Comparison of ENCODE assay signal across 25 cellular contexts in the genomic region with DNA sequence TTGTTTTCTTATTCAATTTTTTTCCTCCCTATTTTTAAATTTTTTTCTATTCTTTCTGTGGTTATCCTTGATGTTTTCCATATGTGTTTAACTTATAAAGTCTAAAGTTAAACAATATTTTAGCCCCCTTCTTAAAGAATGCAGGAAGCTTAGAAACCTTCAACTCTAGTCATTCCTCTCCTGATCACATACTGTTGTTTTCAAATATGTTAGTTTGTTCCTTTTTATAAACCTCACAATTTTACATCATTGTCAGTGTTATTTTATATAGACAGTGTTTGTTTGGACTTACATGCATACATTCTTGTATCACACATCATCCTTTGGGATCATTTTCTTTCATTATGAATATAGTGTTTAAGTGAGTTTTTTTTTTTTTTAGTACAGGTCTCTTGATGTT. TPM values are rescaled to one million over a fixed set of nuclear protein-coding genes. Genes with fewer than 3 reads are reported as not detected.
DNase-seq lines count a peak whose midpoint lies in the region; ATAC-seq, FAIRE-seq and TF ChIP-seq lines count a peak whose summit lies in the region.
"Had no signal": no experiment of that assay in that cellular context is flagged by ENCODE, and none has a peak within 500 bp of the region (broad histone marks: within the 10 kb centered on the region; RNA-seq: fewer than 3 reads in every experiment).

No MANE protein-coding gene starts in this region.

- peak overlapping the region; percentile 35 for H3K27ac ChIP-seq in SJSA1
- H3K27ac ChIP-seq: BLaER1, GM23248, SJCRH30 had no signal

- peaks cover 1% of the 10 kb centered on the region for H3K36me3 Mint-ChIP-seq in osteocyte (ENCODE audit: unreplicated experiment)

- peak overlapping the region; percentile 36 for H3K27ac Mint-ChIP-seq in osteocyte (ENCODE audit: unreplicated experiment)
- H3K27ac Mint-ChIP-seq: H9 had no signal

- no peak overlapping the region for H3K4me3 ChIP-seq in SJSA1
- H3K4me3 ChIP-seq: BLaER1, GM23248, SJCRH30 had no signal

- no peak for TF ChIP-seq CTCF in osteocyte (IDR thresholded peaks at IDR 0.05)

- no peaks in the 10 kb centered on the region for H3K36me3 ChIP-seq in SJSA1
- H3K36me3 ChIP-seq: SJCRH30 had no signal

- no peaks in the 10 kb centered on the region for H3K27me3 Mint-ChIP-seq in osteocyte (ENCODE audit: unreplicated experiment)
- H3K27me3 Mint-ChIP-seq: CD4-positive, alpha-beta memory T cell; IgD-negative memory B cell had no signal

- H3K9me3 Mint-ChIP-seq in osteocyte (ENCODE audit: unreplicated experiment), result peaks cover 17% of the 10 kb centered on the region

- H3K9me3 ChIP-seq in SJSA1 (replicated peaks), result no peaks in the 10 kb centered on the region
- H3K9me3 ChIP-seq: Caco-2, SJCRH30 had no signal

- H3K4me3 Mint-ChIP-seq in osteocyte (ENCODE audit: unreplicated experiment), result no peak overlapping the region
- H3K4me3 Mint-ChIP-seq: CD4-positive, alpha-beta memory T cell; H9; IgD-negative memory B cell had no signal

- H3K4me1 Mint-ChIP-seq in osteocyte (ENCODE audit: unreplicated experiment), result peaks cover 10% of the 10 kb centered on the region
- H3K4me1 Mint-ChIP-seq: H9 had no signal

- H3K4me1 ChIP-seq in SJSA1 (replicated peaks), result peaks cover 15% of the 10 kb centered on the region; the same call in 1 of the 2 replicates
- H3K4me1 ChIP-seq: BLaER1, Caco-2, SJCRH30 had no signal

- FAIRE-seq in G401.6 (lab: Jason Lieb, UNC), result peak; percentile 71
- FAIRE-seq: GM12892, HTR-8/SVneo had no signal

- no peak for ATAC-seq in GM19463 (IDR thresholded peaks at IDR 0.05; ENCODE audit: unreplicated experiment)

- DNase-seq in SJSA1 (ENCODE audit: low read depth in 1 of 2, low spot score in 2 of 2) (peak in 1 of 2 experiments; percentile 20), fibroblast of gingiva (ENCODE audit: low read depth) (peak; percentile 10), osteocyte (ENCODE audit: extremely low spot score, unreplicated experiment) (no peak), retina (no peak), HT-29 (ENCODE audit: low spot score) (no peak)
- DNase-seq: Caco-2; CD4-positive, alpha-beta memory T cell; DMS 273 treated with DMSO at 0.1 percent for 48 hours; DMS79 treated with DMSO at 0.1 percent for 48 hours; GM23248; H9; NCI-H1694; NCI-H2081; NCI-H2171; NCI-H345; NCI-H524; NCI-H774; NK-92 treated with Interleukin-12 subunit alpha and Interleukin-12 subunit beta, amount 100 ng/mL, for 24 hours; SJCRH30 had no signal

- no peaks in the 10 kb centered on the region for H3K27me3 ChIP-seq in SJSA1 (replicated peaks)
- H3K27me3 ChIP-seq: SJCRH30 had no signal

RNA-seq across cellular contexts. Expression of gene KANTR, which starts 31.6 kb away (rescaled TPM):
- 2.1 and 5.1 TPM in 2 replicates for total RNA-seq in SJSA1 (2014; rRNA removed; shearing (Covaris generic))
- total RNA-seq in osteocyte, result 12.4 and 13.7 TPM in 2 replicates
- 8.0 and 11.9 TPM in 2 replicates for total RNA-seq in HT-29 (2014; rRNA removed; shearing (Covaris generic))

RNA-seq across cellular contexts. Expression of gene TSPYL2, which starts 43.3 kb away (rescaled TPM):
- total RNA-seq in SJSA1 (2014; rRNA removed; shearing (Covaris generic)), result 8.1 and 13.3 TPM in 2 replicates
- total RNA-seq in osteocyte, result 19.5 and 26.2 TPM in 2 replicates
- total RNA-seq in HT-29 (2014; rRNA removed; shearing (Covaris generic)), result 14.1 and 14.8 TPM in 2 replicates
